ENCODE assay signal across 8 cellular contexts in the genomic region with DNA sequence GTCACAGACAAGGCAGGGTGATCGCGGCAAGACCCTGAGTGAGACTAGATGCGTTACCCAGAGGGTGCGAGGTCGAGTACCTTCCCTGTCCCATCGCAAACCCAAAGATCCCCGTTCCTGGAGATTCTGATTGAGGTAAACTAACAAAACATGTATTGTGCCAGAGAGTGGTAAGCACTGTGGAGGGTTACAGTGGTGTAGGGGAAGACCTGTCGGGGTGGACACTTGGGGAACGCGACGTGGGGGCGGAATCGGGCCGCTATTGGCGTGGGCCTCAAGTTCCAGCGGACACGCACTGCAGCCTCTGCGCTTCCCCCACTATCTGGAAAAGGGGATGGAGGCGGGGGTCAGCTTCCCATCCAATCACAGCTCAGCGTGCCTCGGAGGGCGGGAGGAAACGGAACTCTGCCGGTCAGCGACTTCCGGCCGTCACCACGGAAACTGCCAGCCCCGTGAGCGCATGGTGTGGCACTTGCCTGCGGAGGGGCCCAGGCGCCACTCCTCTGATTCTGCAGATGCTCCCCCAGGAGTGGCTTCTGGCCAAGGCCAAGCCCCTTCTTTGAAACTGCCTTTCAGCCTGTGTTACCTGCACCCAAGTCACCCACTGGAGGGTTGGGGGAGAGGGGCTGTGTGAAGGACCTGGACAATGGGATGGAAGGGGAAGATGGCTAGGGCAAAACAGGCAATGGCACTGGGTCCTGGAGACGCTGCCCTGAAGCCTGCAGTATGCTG. TPM values are rescaled to one million over a fixed set of nuclear protein-coding genes. Genes with fewer than 3 reads are reported as not detected.
DNase-seq lines count a peak whose midpoint lies in the region; ATAC-seq and TF ChIP-seq lines count a peak whose summit lies in the region.

No MANE protein-coding gene starts in this region.

- no peaks in the 10 kb centered on the region for H3K9me3 ChIP-seq in ovary
- H3K9me3 ChIP-seq in vagina, result no peaks in the 10 kb centered on the region

- CTCF ChIA-PET in activated naive CD4-positive, alpha-beta T cell treated with anti-CD3 and anti-CD28 coated beads for 36 hours (lab: Charles Lee), result interaction anchor here (0.6 kb wide), 1 partner anchor 40 kb away, joined by 4 read pairs; the partner anchor contains the start of gene ZBTB45

- TF ChIP-seq CTCF in LNCaP clone FGC (IDR thresholded peaks at IDR 0.05; ENCODE audit: control insufficient read depth, extremely low read depth, insufficient read depth) (no peak), ovary (IDR thresholded peaks at IDR 0.05) (no peak), vagina (IDR thresholded peaks at IDR 0.05) (no peak)

- peaks cover 63% of the 10 kb centered on the region for H3K4me1 Mint-ChIP-seq in activated naive CD4-positive, alpha-beta T cell treated with anti-CD3 and anti-CD28 coated beads for 36 hours (ENCODE audit: low read depth)

- DNase-seq in activated CD4-positive, CD25-positive, alpha-beta regulatory T cell (lab: John Stamatoyannopoulos, UW), result no peak
- peak; percentile 79 for DNase-seq in LNCaP clone FGC (ENCODE audit: low read depth)
- peak; percentile 87 for DNase-seq in activated naive CD4-positive, alpha-beta T cell treated with anti-CD3 and anti-CD28 coated beads for 36 hours
- DNase-seq in glomerular visceral epithelial cell (ENCODE audit: extremely low spot score), result peak; percentile 93
- peak; percentile 92 to 94 (median 93) for DNase-seq in ovary
- peak in 1 of 2 donors; percentile 97 for DNase-seq in vagina (ENCODE audit: extremely low spot score in 2 of 2)
- DNase-seq in DMS153 (lab: John Stamatoyannopoulos, UW), result no peak

- H3K36me3 Mint-ChIP-seq in activated naive CD4-positive, alpha-beta T cell treated with anti-CD3 and anti-CD28 coated beads for 36 hours (ENCODE audit: low read depth), result peaks cover 36% of the 10 kb centered on the region

- peak; percentile 93 for TF ChIP-seq POLR2A in ovary (IDR thresholded peaks at IDR 0.05)
- TF ChIP-seq POLR2A in vagina (IDR thresholded peaks at IDR 0.05), result peak in 1 of 2 donors; percentile 35

- intact Hi-C loops in activated naive CD4-positive, alpha-beta T cell treated with anti-CD3 and anti-CD28 coated beads for 36 hours (cut with micrococcal nuclease), result loop anchor here (1.0 kb wide), 4 partner anchors 14 to 178 kb away; partner anchors contain the start of genes MZF1, TRIM28 and ZNF837
- intact Hi-C loops in ovary (cut with DNase I), result no loop called here
- intact Hi-C loops in vagina (cut with DNase I), result no loop called here

- TF ChIP-seq EP300 in ovary (IDR thresholded peaks at IDR 0.05), result no peak

- peak overlapping the region; percentile 90 for H3K4me3 Mint-ChIP-seq in activated naive CD4-positive, alpha-beta T cell treated with anti-CD3 and anti-CD28 coated beads for 36 hours

- H3K27me3 Mint-ChIP-seq in activated naive CD4-positive, alpha-beta T cell treated with anti-CD3 and anti-CD28 coated beads for 36 hours (ENCODE audit: low read depth), result no peaks in the 10 kb centered on the region

- H3K27me3 ChIP-seq in ovary, result no peaks in the 10 kb centered on the region
- no peaks in the 10 kb centered on the region for H3K27me3 ChIP-seq in vagina

- WGBS in ovary, 3 donors, result 0 to 2% (median 0%) methylated on average over 33 of the region's 33 CpGs

- H3K27ac Mint-ChIP-seq in activated naive CD4-positive, alpha-beta T cell treated with anti-CD3 and anti-CD28 coated beads for 36 hours, result peak overlapping the region; percentile 100

- H3K4me3 ChIP-seq in LNCaP clone FGC (ENCODE audit: low read depth, low read length) (peak overlapping the region; percentile 93), ovary (peak overlapping the region; percentile 70), vagina (peak overlapping the region; percentile 81 to 89)

- H3K36me3 ChIP-seq in ovary (no peaks in the 10 kb centered on the region), vagina (peaks cover 0 to 14% of the 10 kb centered on the region in 2 donors)

- H3K27ac ChIP-seq in ovary (peak overlapping the region; percentile 88 to 99), vagina (peak overlapping the region; percentile 100)

- H3K9me3 Mint-ChIP-seq in activated naive CD4-positive, alpha-beta T cell treated with anti-CD3 and anti-CD28 coated beads for 36 hours, result no peaks in the 10 kb centered on the region

- H3K4me1 ChIP-seq in ovary (ENCODE audit: insufficient read depth), result peaks cover 26% of the 10 kb centered on the region
- peaks cover 65% of the 10 kb centered on the region for H3K4me1 ChIP-seq in vagina

- ATAC-seq in activated CD4-positive, CD25-positive, alpha-beta regulatory T cell treated with anti-CD3 and anti-CD28 coated beads, Interleukin-2, amount 50 U/mL, for 24 hours, result peak; percentile 2 to 5

RNA-seq across cellular contexts. Expression of gene UBE2M, which starts 1.0 kb away (rescaled TPM):
- 10 to 100 TPM; 91.4 to 93.6 TPM for total RNA-seq in activated naive CD4-positive, alpha-beta T cell treated with anti-CD3 and anti-CD28 coated beads for 36 hours
- total RNA-seq in ovary (10 to 100 TPM; 13.8 to 75.0 (median 62.6) TPM), vagina (33.6 TPM)
- polyA plus RNA-seq in ovary, result 100 to 1,000 TPM in 1 of 2 donors, 10 to 100 TPM in 1; 43.8 to 110 TPM

RNA-seq across cellular contexts. Expression of gene CHMP2A, which starts 4.5 kb away (rescaled TPM):
- 100 to 1,000 TPM; 109 to 111 TPM for total RNA-seq in activated naive CD4-positive, alpha-beta T cell treated with anti-CD3 and anti-CD28 coated beads for 36 hours
- 100 to 1,000 TPM in 2 of 7 donors, 10 to 100 TPM in 5; 54.2 to 105 (median 96.1) TPM for total RNA-seq in ovary
- polyA plus RNA-seq in ovary, result 100 to 1,000 TPM; 137 to 143 TPM
- total RNA-seq in vagina, result 76.4 TPM

RNA-seq across cellular contexts. Expression of gene MZF1, which starts 13.7 kb away (rescaled TPM):
- total RNA-seq in activated naive CD4-positive, alpha-beta T cell treated with anti-CD3 and anti-CD28 coated beads for 36 hours, result 10 to 100 TPM; 13.3 to 13.4 TPM
- total RNA-seq in ovary (10 to 100 TPM; 26.2 to 48.0 (median 30.6) TPM), vagina (32.2 TPM)
- polyA plus RNA-seq in ovary, result 10 to 100 TPM; 10.8 to 32.5 TPM

RNA-seq across cellular contexts. Expression of gene TRIM28, which starts 15.6 kb away (rescaled TPM):
- 100 to 1,000 TPM; 475 to 483 TPM for total RNA-seq in activated naive CD4-positive, alpha-beta T cell treated with anti-CD3 and anti-CD28 coated beads for 36 hours
- total RNA-seq in ovary, result 100 to 1,000 TPM; 193 to 505 (median 348) TPM
- polyA plus RNA-seq in ovary, result 100 to 1,000 TPM; 270 to 294 TPM
- 274 TPM for total RNA-seq in vagina

RNA-seq across cellular contexts. Expression of gene ZBTB45, which starts 39.8 kb away (rescaled TPM):
- 1 to 10 TPM; 5.5 to 6.0 TPM for total RNA-seq in activated naive CD4-positive, alpha-beta T cell treated with anti-CD3 and anti-CD28 coated beads for 36 hours
- total RNA-seq in ovary (10 to 100 TPM in 5 of 7 donors, 1 to 10 TPM in 2; 8.1 to 23.3 (median 17.3) TPM), vagina (14.0 TPM)
- 10 to 100 TPM in 1 of 2 donors, 1 to 10 TPM in 1; 1.1 to 11.6 TPM for polyA plus RNA-seq in ovary

Comparison
In these comparisons a context has a peak if more than half of its experiments do, and no peak if none do; other contexts are left out.
1. DNase-seq: peak in LNCaP clone FGC (single experiment), activated naive CD4-positive, alpha-beta T cell treated with anti-CD3 and anti-CD28 coated beads for 36 hours (single experiment), glomerular visceral epithelial cell (single experiment) and ovary (5 of 5); none in activated CD4-positive, CD25-positive, alpha-beta regulatory T cell (0 of 4) and DMS153 (single experiment).
2. Peak in every context shown above with its lines, with median percentiles within 50 percentile points of each other: H3K4me3 ChIP-seq.